27 cellular contexts compared by ENCODE assay signal in the genomic region with DNA sequence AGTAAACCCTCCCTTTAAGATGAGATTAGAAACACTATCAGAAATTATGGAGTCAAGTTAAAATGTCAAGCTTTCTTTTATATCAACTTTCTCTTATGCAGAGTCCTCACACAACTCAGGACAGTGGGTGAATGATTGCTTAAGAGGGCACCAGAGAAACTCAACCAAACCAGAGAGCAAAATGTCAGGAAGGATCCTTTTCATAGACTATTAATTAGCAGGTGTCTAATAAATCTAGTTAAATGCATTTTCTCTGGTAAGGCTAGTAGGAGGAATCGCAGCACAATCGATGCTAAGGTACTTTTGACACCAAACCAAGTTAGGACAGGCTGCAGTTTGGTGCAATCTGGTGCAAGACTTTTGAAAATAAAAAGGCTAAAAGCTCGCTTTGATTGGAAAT.
"Had no signal": no experiment of that assay in that cellular context is flagged by ENCODE, and none has a peak within 500 bp of the region (broad histone marks: within the 10 kb centered on the region; RNA-seq: fewer than 3 reads in every experiment).

No MANE protein-coding gene starts in this region.

- H3K27me3 ChIP-seq: neutrophil, ovary, spleen, suprapubic skin, testis, tibial artery, transverse colon, upper lobe of right lung, uterus had no signal

- H3K36me3 ChIP-seq: neutrophil, ovary, spleen, suprapubic skin, tibial artery, transverse colon, upper lobe of right lung, uterus had no signal

- H3K79me2 ChIP-seq: parathyroid adenoma had no signal

- H3K9me3 ChIP-seq: neutrophil, ovary, psoas muscle, suprapubic skin, testis, transverse colon, upper lobe of right lung, uterus had no signal

- H2AFZ ChIP-seq: parathyroid adenoma had no signal

- H3K4me1 ChIP-seq: parathyroid adenoma, psoas muscle, spleen, suprapubic skin, testis, tibial artery, transverse colon, upper lobe of right lung, uterus had no signal

- H3K27ac ChIP-seq: neutrophil, ovary, parathyroid adenoma, psoas muscle, skin epidermis, spleen, suprapubic skin, testis, tibial artery, transverse colon, upper lobe of right lung, uterus had no signal

- H3K4me2 ChIP-seq: smooth muscle cell had no signal

- H3K4me3 ChIP-seq: ovary, psoas muscle, skin epidermis, smooth muscle cell, spleen, suprapubic skin, testis, tibial artery, transverse colon, upper lobe of right lung, uterus had no signal

- DNase-seq: naive thymus-derived CD8-positive, alpha-beta T cell; nephron progenitor cell; nucleus accumbens; ovary; posterior cingulate gyrus; psoas muscle; right cardiac atrium; spleen; stimulated activated CD4-positive, alpha-beta T cell treated with anti-CD3 and anti-CD28 coated beads, Interleukin-12 subunit alpha, Interleukin-12 subunit beta, amount 100 ng/mL, for 4 hours; stimulated activated CD4-positive, alpha-beta T cell treated with anti-CD3 and anti-CD28 coated beads, Interleukin-1b, Interleukin-23, amount 100 ng/mL, for 48 hours; stimulated activated CD4-positive, alpha-beta T cell treated with anti-CD3 and anti-CD28 coated beads, Interleukin-4, amount 100 ng/mL, for 1 hour; stimulated activated CD4-positive, alpha-beta T cell treated with anti-CD3 and anti-CD28 coated beads, Interleukin-4, amount 100 ng/mL, for 4 hours; stimulated activated CD8-positive, alpha-beta memory T cell treated with anti-CD3 and anti-CD28 coated beads, Interleukin-4, amount 100 ng/mL, for 48 hours; stimulated activated naive CD4-positive, alpha-beta T cell; stimulated activated naive CD8-positive, alpha-beta T cell treated with anti-CD3 and anti-CD28 coated beads, Interleukin-15, amount 100 ng/mL, for 72 hours; stimulated activated naive CD8-positive, alpha-beta T cell treated with anti-CD3 and anti-CD28 coated beads, Interleukin-15, Interleukin-2, amounts not matched to agents 100 U/mL and 50 U/mL, for 24 hours; substantia nigra; testis; tibial artery; transverse colon; upper lobe of right lung; uterus had no signal
